ENCODE assay signal across 25 cellular contexts in genomic region chr9:129916707-129917106, GRCh38.
"Had no signal": no experiment of that assay in that cellular context is flagged by ENCODE, and none has a peak within 500 bp of the region (broad histone marks: within the 10 kb centered on the region; RNA-seq: fewer than 3 reads in every experiment).

No MANE protein-coding gene starts in this region.

- H3K4me3 Mint-ChIP-seq: IgD-negative memory B cell had no signal

- H3K4me1 ChIP-seq: SJSA1 had no signal

- H3K9ac ChIP-seq: KMS-11 had no signal

- FAIRE-seq: HTR-8/SVneo, K562, RCC 7860 had no signal

- H3K27me3 Mint-ChIP-seq: IgD-negative memory B cell had no signal

- H3K9me3 Mint-ChIP-seq: IgD-negative memory B cell had no signal

- H3K9me3 ChIP-seq: SJSA1 had no signal

- H3K27ac ChIP-seq: HL-60, KMS-11, SJSA1, SK-N-MC had no signal

- DNase-seq: Kasumi-1, MM.1S, NCI-H1092 treated with DMSO at 0.1 percent for 48 hours, NCI-H1436, NCI-H187, NCI-H2029, NCI-H2081 treated with DMSO at 0.1 percent for 48 hours, NCI-H2171, NCI-H226, NCI-H446, NCI-H510A, NCI-H524 treated with DMSO at 0.1 percent for 48 hours, NCI-H69, NCI-H774, Right ventricle myocardium superior, RPMI8226, SIG-M5 had no signal

- H3K4me2 ChIP-seq: KMS-11 had no signal

- H3K27me3 ChIP-seq: SJSA1 had no signal

- H3K4me3 ChIP-seq: K562, SJSA1, SK-N-MC had no signal

- ATAC-seq: K562 had no signal
